ENCODE assay signal across 16 cellular contexts in genomic region chr10:76649723-76650127, GRCh38.
A peak's percentile ranks its signal among the peaks of the same experiment; 100 is the strongest.
DNase-seq lines count a peak whose midpoint lies in the region; ATAC-seq and TF ChIP-seq lines count a peak whose summit lies in the region.
"Had no signal": no experiment of that assay in that cellular context is flagged by ENCODE, and none has a peak within 500 bp of the region (broad histone marks: within the 10 kb centered on the region; RNA-seq: fewer than 3 reads in every experiment).

No MANE protein-coding gene starts in this region.

- H3K4me3 ChIP-seq in transverse colon: no peak overlapping the region
- H3K4me3 ChIP-seq: HAP-1 had no signal

- WGBS in transverse colon (ENCODE audit: low coverage in 1 of 2), 2 donors: 21 to 25% methylated on average over 2 to 3 of the region's 3 CpGs

- no peak for ATAC-seq in GM21423 (IDR thresholded peaks at IDR 0.05; ENCODE audit: unreplicated experiment)
- ATAC-seq: foreskin keratinocyte; stimulated activated effector memory CD8-positive, alpha-beta T cell treated with anti-CD3 and anti-CD28 coated beads, Interleukin-12 subunit alpha, Interleukin-12 subunit beta, amount 100 ng/mL, for 72 hours had no signal

- no peak for TF ChIP-seq CTCF in transverse colon (IDR thresholded peaks at IDR 0.05)

- peak overlapping the region; percentile 10 to 61 (median 56) for H3K27ac ChIP-seq in transverse colon
- H3K27ac ChIP-seq: foreskin keratinocyte had no signal

- intact Hi-C loops in transverse colon (cut with DNase I; ENCODE audit: low total_unique reads): loop anchor here (10.0 kb wide), 1 partner anchor 325 kb away; no protein-coding TSS in a partner anchor

- peaks cover 5 to 27% (median 9%) of the 10 kb centered on the region in 4 donors for H3K4me1 ChIP-seq in transverse colon
- H3K4me1 ChIP-seq: foreskin keratinocyte, HAP-1 had no signal

- no peaks in the 10 kb centered on the region for H3K27me3 ChIP-seq in transverse colon
- H3K27me3 ChIP-seq: foreskin keratinocyte had no signal

- TF ChIP-seq EP300 in transverse colon (IDR thresholded peaks at IDR 0.05; ENCODE audit: low read depth): no peak

- TF ChIP-seq POLR2A in transverse colon (IDR thresholded peaks at IDR 0.05): no peak

- DNase-seq in H4 (ENCODE audit: low spot score) (peak; percentile 59), amniotic stem cell (lab: John Stamatoyannopoulos, UW) (peak; percentile 56), hepatic stellate cell (ENCODE audit: low spot score) (peak; percentile 4), transverse colon (peak; percentile 51), OCI-M1 (lab: John Stamatoyannopoulos, UW) (no peak), SKM-1 treated with dmso at 0.1 percent for 144 hours (lab: John Stamatoyannopoulos, UW; ENCODE audit: unreplicated experiment) (no peak)
- no peak for DNase-seq in effector CD8-positive, alpha-beta T cell (lab: John Stamatoyannopoulos, UW)
- DNase-seq: amygdala, DMS79 treated with DMSO at 0.1 percent for 48 hours, foreskin keratinocyte, midbrain, NCI-H526, T-helper 1 cell had no signal

- H3K36me3 ChIP-seq in transverse colon: no peaks in the 10 kb centered on the region
- H3K36me3 ChIP-seq: HAP-1 had no signal

- in situ Hi-C loops in transverse colon (cut with MboI; ENCODE audit: low pct_ligation_motif_present in 1 of 4, low pct_unique_long_range_greater_than_20kb in 1 of 4, low sequenced_read_pairs in 3 of 4): no loop called here

- H3K9me3 ChIP-seq in transverse colon: no peaks in the 10 kb centered on the region
- H3K9me3 ChIP-seq: HAP-1 had no signal

Comparison
In these comparisons a context has a peak if more than half of its experiments do, and no peak if none do; other contexts are left out.
1. DNase-seq: peak in H4 (single experiment), amniotic stem cell (single experiment), hepatic stellate cell (single experiment) and transverse colon (single experiment); none in OCI-M1 (single experiment), SKM-1 treated with dmso at 0.1 percent for 144 hours (single experiment) and effector CD8-positive, alpha-beta T cell (single experiment).